ENCODE assay signal across 9 cellular contexts in the genomic region with DNA sequence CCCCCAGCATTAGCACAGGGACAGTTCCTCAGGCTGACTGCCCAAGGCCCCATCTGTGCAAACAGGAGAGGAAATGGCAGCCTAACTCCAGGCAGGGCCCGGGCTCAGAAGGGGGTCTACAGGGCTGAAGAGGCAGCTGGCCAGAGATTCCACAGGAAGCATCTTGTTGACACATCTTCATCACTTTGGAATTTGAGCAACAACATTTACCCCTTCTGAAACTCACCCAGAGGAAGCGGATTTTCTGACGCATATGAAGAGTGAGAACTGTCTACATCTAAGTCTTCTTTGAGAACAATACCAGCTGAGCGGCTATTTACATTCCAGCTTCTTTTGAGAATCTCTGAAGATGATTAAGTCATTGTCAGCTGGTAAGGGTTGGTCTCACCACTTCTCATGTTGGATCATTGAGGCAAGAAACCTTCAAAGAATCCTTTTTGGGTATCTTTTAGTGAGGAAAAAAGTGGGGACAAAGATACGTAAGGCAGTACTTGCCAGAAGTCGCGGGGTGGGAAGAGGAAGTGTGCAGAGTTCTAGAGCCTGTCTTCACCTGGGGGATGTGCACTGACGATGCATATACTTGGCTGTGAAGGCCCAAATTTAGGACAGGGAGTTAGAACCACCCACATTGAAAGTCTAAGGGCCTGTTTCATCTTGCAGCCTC. TPM values are rescaled to one million over a fixed set of nuclear protein-coding genes. Genes with fewer than 3 reads are reported as not detected.
A peak's percentile ranks its signal among the peaks of the same experiment; 100 is the strongest.
DNase-seq lines count a peak whose midpoint lies in the region; ATAC-seq and TF ChIP-seq lines count a peak whose summit lies in the region.
"Had no signal": no experiment of that assay in that cellular context is flagged by ENCODE, and none has a peak within 500 bp of the region (broad histone marks: within the 10 kb centered on the region; RNA-seq: fewer than 3 reads in every experiment).

No MANE protein-coding gene starts in this region.

- H3K4me1 Mint-ChIP-seq in stimulated activated naive CD8-positive, alpha-beta T cell treated with anti-CD3 and anti-CD28 coated beads, Interleukin-15, Interleukin-2, amounts not matched to agents 100 ng/mL and 50 ng/mL, for 24 hours (ENCODE audit: low read depth) = peaks cover 23% of the 10 kb centered on the region
- H3K4me1 Mint-ChIP-seq in immature natural killer cell = no peaks in the 10 kb centered on the region
- no peaks in the 10 kb centered on the region for H3K4me1 Mint-ChIP-seq in glutamatergic neuron (ENCODE audit: low read depth, unreplicated experiment)

- H3K4me3 Mint-ChIP-seq in stimulated activated naive CD8-positive, alpha-beta T cell treated with anti-CD3 and anti-CD28 coated beads, Interleukin-15, Interleukin-2, amounts not matched to agents 100 ng/mL and 50 ng/mL, for 24 hours = no peak overlapping the region
- H3K4me3 Mint-ChIP-seq in immature natural killer cell = no peak overlapping the region
- H3K4me3 Mint-ChIP-seq in glutamatergic neuron (ENCODE audit: unreplicated experiment) = no peak overlapping the region

- peaks cover 4% of the 10 kb centered on the region for H3K36me3 Mint-ChIP-seq in stimulated activated naive CD8-positive, alpha-beta T cell treated with anti-CD3 and anti-CD28 coated beads, Interleukin-15, Interleukin-2, amounts not matched to agents 100 ng/mL and 50 ng/mL, for 24 hours (ENCODE audit: low read depth)
- H3K36me3 Mint-ChIP-seq in immature natural killer cell = no peaks in the 10 kb centered on the region
- H3K36me3 Mint-ChIP-seq in glutamatergic neuron (ENCODE audit: unreplicated experiment) = no peaks in the 10 kb centered on the region

- no peaks in the 10 kb centered on the region for H3K9me3 ChIP-seq in DOHH2 (ENCODE audit: control insufficient read depth, insufficient read depth, low read length)
- H3K9me3 ChIP-seq: thoracic aorta had no signal

- H3K27me3 Mint-ChIP-seq in stimulated activated naive CD8-positive, alpha-beta T cell treated with anti-CD3 and anti-CD28 coated beads, Interleukin-15, Interleukin-2, amounts not matched to agents 100 ng/mL and 50 ng/mL, for 24 hours = no peaks in the 10 kb centered on the region
- H3K27me3 Mint-ChIP-seq in immature natural killer cell (ENCODE audit: low read depth in 3 of 3) = peaks cover 0 to 2% (median 0%) of the 10 kb centered on the region in 3 donors
- H3K27me3 Mint-ChIP-seq in glutamatergic neuron (ENCODE audit: unreplicated experiment) = no peaks in the 10 kb centered on the region

- peak overlapping the region; percentile 36 for H3K27ac Mint-ChIP-seq in stimulated activated naive CD8-positive, alpha-beta T cell treated with anti-CD3 and anti-CD28 coated beads, Interleukin-15, Interleukin-2, amounts not matched to agents 100 ng/mL and 50 ng/mL, for 24 hours
- H3K27ac Mint-ChIP-seq in immature natural killer cell = no peak overlapping the region
- H3K27ac Mint-ChIP-seq in glutamatergic neuron (ENCODE audit: unreplicated experiment) = no peak overlapping the region

- H3F3A ChIP-seq in DOHH2 (ENCODE audit: control insufficient read depth, insufficient read depth) = peaks cover 22% of the 10 kb centered on the region

- peak overlapping the region; percentile 83 for H3K27ac ChIP-seq in DOHH2 (ENCODE audit: low read depth, low read length)

- TF ChIP-seq CTCF in DOHH2 (IDR thresholded peaks at IDR 0.05; ENCODE audit: low read depth, low read length, poor library complexity, severe bottlenecking) = no peak
- no peak for TF ChIP-seq CTCF in astrocyte of the spinal cord (IDR thresholded peaks at IDR 0.05; ENCODE audit: low read depth, low read length)
- TF ChIP-seq CTCF in glutamatergic neuron (IDR thresholded peaks at IDR 0.05; ENCODE audit: partially characterized antibody, unreplicated experiment) = no peak

- H3K4me2 ChIP-seq in DOHH2 (ENCODE audit: low read length) = peak overlapping the region; percentile 71

- no peaks in the 10 kb centered on the region for H3K9me2 ChIP-seq in DOHH2 (replicated peaks; ENCODE audit: control insufficient read depth, low read length)

- no peaks in the 10 kb centered on the region for H3K79me2 ChIP-seq in DOHH2 (ENCODE audit: control insufficient read depth, low read length)

- peaks cover 2% of the 10 kb centered on the region; the same call in 1 of the 2 replicates for H3K36me3 ChIP-seq in DOHH2 (ENCODE audit: control insufficient read depth, low read length)
- H3K36me3 ChIP-seq: thoracic aorta had no signal

- H3K27me3 ChIP-seq in DOHH2 (ENCODE audit: control insufficient read depth, low read length) = no peaks in the 10 kb centered on the region

- peak; percentile 66 for ATAC-seq in GM19455 (IDR thresholded peaks at IDR 0.05; ENCODE audit: unreplicated experiment)

- in situ Hi-C loops in astrocyte of the spinal cord (cut with HindIII; ENCODE audit: low sequenced_read_pairs) = no loop called here

- peak overlapping the region; percentile 43 for H3K4me3 ChIP-seq in DOHH2 (ENCODE audit: low read length)
- H3K4me3 ChIP-seq in astrocyte of the spinal cord (ENCODE audit: low read depth, low read length) = no peak overlapping the region
- H3K4me3 ChIP-seq: thoracic aorta had no signal

- H3K4me1 ChIP-seq in DOHH2 (ENCODE audit: control insufficient read depth, low read length) = peaks cover 58% of the 10 kb centered on the region

- H3K9me3 Mint-ChIP-seq in stimulated activated naive CD8-positive, alpha-beta T cell treated with anti-CD3 and anti-CD28 coated beads, Interleukin-15, Interleukin-2, amounts not matched to agents 100 ng/mL and 50 ng/mL, for 24 hours = no peaks in the 10 kb centered on the region
- H3K9me3 Mint-ChIP-seq in immature natural killer cell (no peaks in the 10 kb centered on the region), glutamatergic neuron (ENCODE audit: unreplicated experiment) (peaks cover 3% of the 10 kb centered on the region)

- no peaks in the 10 kb centered on the region for H4K20me1 ChIP-seq in DOHH2 (ENCODE audit: control insufficient read depth, insufficient read depth, low read depth, low read length)

- DNase-seq in HS-5 (ENCODE audit: low read depth) (peak; percentile 52), astrocyte of the spinal cord (ENCODE audit: low read depth, low spot score) (peak; percentile 93), immature natural killer cell (no peak), DMS153 (lab: John Stamatoyannopoulos, UW) (no peak), glutamatergic neuron (no peak)

RNA-seq across cellular contexts. Expression of gene SRP14, which starts 25.4 kb away (rescaled TPM):
- 1,000 to 10,000 TPM in 1 of 3 donors, 100 to 1,000 TPM in 2; 744 to 1,102 (median 786) TPM for polyA plus RNA-seq in immature natural killer cell
- 246 TPM for total RNA-seq in glutamatergic neuron (ENCODE audit: unreplicated experiment)

RNA-seq across cellular contexts. Expression of gene BMF, which starts 44.3 kb away (rescaled TPM):
- under 1 TPM in 2 of 3 donors, not detected in 1; 0.38 to 0.80 TPM for polyA plus RNA-seq in immature natural killer cell
- 11.3 TPM for total RNA-seq in glutamatergic neuron (ENCODE audit: unreplicated experiment)

Comparison
In these comparisons a context has a peak if more than half of its experiments do, and no peak if none do; other contexts are left out.
1. DNase-seq: peak in HS-5 (single experiment) and astrocyte of the spinal cord (single experiment); none in immature natural killer cell (0 of 3), DMS153 (single experiment) and glutamatergic neuron (single experiment).